In the genomic region with DNA sequence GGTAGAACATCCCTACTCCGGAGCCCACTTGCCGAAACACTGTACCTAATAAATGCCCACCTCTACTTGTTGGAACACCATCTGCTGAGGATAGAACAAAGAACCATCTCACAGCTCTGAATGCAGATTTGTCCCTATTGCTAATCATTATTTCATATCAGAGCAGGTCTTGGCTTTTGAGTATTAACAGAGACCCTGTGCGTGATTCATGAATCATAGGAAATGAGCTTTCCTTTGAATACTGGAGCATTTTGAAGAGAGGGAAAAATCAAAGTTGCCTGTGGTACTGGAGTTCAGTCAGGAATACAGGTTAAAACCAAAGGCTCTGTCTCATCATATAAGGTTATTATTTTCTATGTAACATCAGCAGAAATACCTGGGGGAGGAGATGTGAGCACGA, we compare ENCODE assay signal across 18 cellular contexts.
DNase-seq lines count a peak whose midpoint lies in the region; ATAC-seq, FAIRE-seq and TF ChIP-seq lines count a peak whose summit lies in the region.
"Had no signal": no experiment of that assay in that cellular context is flagged by ENCODE, and none has a peak within 500 bp of the region (broad histone marks: within the 10 kb centered on the region; RNA-seq: fewer than 3 reads in every experiment).

No MANE protein-coding gene starts in this region.

- 0 out of 3 replicates have a peak, but pooled peaks have one; percentile 6 for ATAC-seq in RWPE2 (ENCODE audit: low read depth)
- ATAC-seq: CD8-positive, alpha-beta T cell; GM12878 had no signal

- H3K9me3 Mint-ChIP-seq in astrocyte (ENCODE audit: unreplicated experiment): peaks cover 11% of the 10 kb centered on the region

- TF ChIP-seq CTCF in RWPE2 (IDR thresholded peaks at IDR 0.05; ENCODE audit: poor library complexity, severe bottlenecking) (no peak), astrocyte (IDR thresholded peaks at IDR 0.05; ENCODE audit: insufficient read depth, low read depth, low read length) (no peak), prostate gland (IDR thresholded peaks at IDR 0.05) (no peak)

- WGBS in mesenchymal stem cell: 75% methylated on average over 3 of the region's 4 CpGs
- WGBS in prostate gland: 95% methylated on average over 4 of the region's 4 CpGs

- H3K27ac Mint-ChIP-seq in astrocyte (ENCODE audit: unreplicated experiment): peak overlapping the region; percentile 69
- H3K27ac Mint-ChIP-seq: B cell; CD8-positive, alpha-beta T cell; IgD-negative memory B cell had no signal

- H3K18ac ChIP-seq in mesenchymal stem cell (ENCODE audit: low read depth in 1 of 2, low read length in 2 of 2): peak overlapping the region in 1 of 2 experiments; percentile 3

- intact Hi-C loops in prostate gland (cut with DNase I): no loop called here

- H3K36me3 ChIP-seq in RWPE2 (ENCODE audit: low read depth) (no peaks in the 10 kb centered on the region), astrocyte (ENCODE audit: insufficient read depth, low read length) (no peaks in the 10 kb centered on the region), mesenchymal stem cell (ENCODE audit: control insufficient read depth in 1 of 2, insufficient read depth in 2 of 2, low read depth in 1 of 2, low read length in 2 of 2) (no peaks in the 10 kb centered on the region), prostate gland (no peaks in the 10 kb centered on the region)
- H3K36me3 ChIP-seq: BLaER1 treated with 17β-estradiol and CSF1 and Interleukin-3, amounts not matched to agents 10 nM and 100 nM; HAP-1 had no signal

- no peak overlapping the region for H3K4ac ChIP-seq in mesenchymal stem cell (ENCODE audit: low read depth in 1 of 2, low read length in 2 of 2)

- DNase-seq in HT1080 (ENCODE audit: low read depth): peak; percentile 62
- no peak for DNase-seq in RWPE2 (ENCODE audit: low spot score)
- DNase-seq in astrocyte (ENCODE audit: low read depth): no peak
- DNase-seq in mesenchymal stem cell: no peak
- no peak for DNase-seq in SKM-1 (lab: John Stamatoyannopoulos, UW; ENCODE audit: unreplicated experiment)
- DNase-seq in prostate gland (ENCODE audit: low spot score): no peak
- no peak for DNase-seq in SW 1271 (lab: John Stamatoyannopoulos, UW)
- DNase-seq: Calu3; CD8-positive, alpha-beta T cell; DMS79 treated with DMSO at 0.1 percent for 48 hours had no signal

- no peak overlapping the region for H4K91ac ChIP-seq in mesenchymal stem cell (ENCODE audit: low read length)

- H2AK5ac ChIP-seq in mesenchymal stem cell (ENCODE audit: low read length, severe bottlenecking): no peak overlapping the region

- H3K14ac ChIP-seq in mesenchymal stem cell (ENCODE audit: low read length in 2 of 2): no peak overlapping the region

- no peaks in the 10 kb centered on the region for H3K79me2 ChIP-seq in astrocyte (ENCODE audit: insufficient read depth, low read length)

- H4K8ac ChIP-seq in mesenchymal stem cell (ENCODE audit: low read length): peak overlapping the region; percentile 60

- H3K9ac ChIP-seq in astrocyte (ENCODE audit: low read length): no peak overlapping the region
- no peak overlapping the region for H3K9ac ChIP-seq in mesenchymal stem cell (ENCODE audit: low read length)
- H3K9ac ChIP-seq: BLaER1 treated with 17β-estradiol and CSF1 and Interleukin-3, amounts not matched to agents 10 nM and 100 nM; GM23248 had no signal

- H3K4me1 Mint-ChIP-seq in astrocyte (ENCODE audit: low read depth, unreplicated experiment): peaks cover 47% of the 10 kb centered on the region
- H3K4me1 Mint-ChIP-seq: B cell, IgD-negative memory B cell had no signal

- no peaks in the 10 kb centered on the region for H3K27me3 Mint-ChIP-seq in astrocyte (ENCODE audit: low read depth, unreplicated experiment)
- H3K27me3 Mint-ChIP-seq: B cell, IgD-negative memory B cell had no signal

- H3K4me3 ChIP-seq in RWPE2 (ENCODE audit: severe bottlenecking) (no peak overlapping the region), astrocyte (ENCODE audit: insufficient read depth, low read depth, low read length) (no peak overlapping the region), mesenchymal stem cell (ENCODE audit: insufficient read depth in 1 of 2, low read depth in 1 of 2, low read length in 2 of 2) (no peak overlapping the region), prostate gland (no peak overlapping the region)
- H3K4me3 ChIP-seq: BLaER1 treated with 17β-estradiol and CSF1 and Interleukin-3, amounts not matched to agents 10 nM and 100 nM; GM12878; GM23248; HAP-1 had no signal

- peak overlapping the region; percentile 97 for H3K27ac ChIP-seq in RWPE2 (ENCODE audit: poor library complexity, severe bottlenecking)
- peak overlapping the region; percentile 37 for H3K27ac ChIP-seq in astrocyte (ENCODE audit: low read depth, low read length)
- no peak overlapping the region for H3K27ac ChIP-seq in mesenchymal stem cell (ENCODE audit: low read length, poor library complexity, severe bottlenecking)
- H3K27ac ChIP-seq in prostate gland: no peak overlapping the region
- H3K27ac ChIP-seq: BLaER1 treated with 17β-estradiol and CSF1 and Interleukin-3, amounts not matched to agents 10 nM and 100 nM; HL-60 had no signal

- H2AFZ ChIP-seq in astrocyte (ENCODE audit: low read depth, low read length) (no peak overlapping the region), mesenchymal stem cell (ENCODE audit: low read depth, low read length) (no peak overlapping the region)
- H2AFZ ChIP-seq: GM23248 had no signal

- no peak for TF ChIP-seq POLR2A in prostate gland (IDR thresholded peaks at IDR 0.05)

- no peak overlapping the region for H2BK5ac ChIP-seq in mesenchymal stem cell (ENCODE audit: low read depth, low read length, poor library complexity, severe bottlenecking)

- no peak overlapping the region for H3K23ac ChIP-seq in mesenchymal stem cell (ENCODE audit: low read length in 2 of 2)

- H3K27me3 ChIP-seq in RWPE2 (ENCODE audit: insufficient read depth, poor library complexity, severe bottlenecking) (no peaks in the 10 kb centered on the region), astrocyte (ENCODE audit: insufficient read depth, low read length) (no peaks in the 10 kb centered on the region), mesenchymal stem cell (ENCODE audit: control insufficient read depth in 1 of 2, insufficient read depth in 1 of 2, low read length in 2 of 2) (no peaks in the 10 kb centered on the region), prostate gland (replicated peaks; ENCODE audit: insufficient read depth) (no peaks in the 10 kb centered on the region)
- H3K27me3 ChIP-seq: BLaER1 treated with 17β-estradiol and CSF1 and Interleukin-3, amounts not matched to agents 10 nM and 100 nM had no signal

- peak overlapping the region in 1 of 2 experiments; percentile 63 for H2BK12ac ChIP-seq in mesenchymal stem cell (ENCODE audit: low read length in 2 of 2)

- H3K4me3 Mint-ChIP-seq in astrocyte (ENCODE audit: unreplicated experiment): no peak overlapping the region
- H3K4me3 Mint-ChIP-seq: B cell; CD8-positive, alpha-beta T cell had no signal

- peaks cover 53% of the 10 kb centered on the region for H3K4me1 ChIP-seq in RWPE2 (ENCODE audit: insufficient read depth, poor library complexity, severe bottlenecking)
- H3K4me1 ChIP-seq in astrocyte (ENCODE audit: insufficient read depth, low read length): peaks cover 26% of the 10 kb centered on the region
- H3K4me1 ChIP-seq in mesenchymal stem cell (ENCODE audit: control insufficient read depth, insufficient read depth, low read depth, low read length): no peaks in the 10 kb centered on the region
- H3K4me1 ChIP-seq in prostate gland (replicated peaks): no peaks in the 10 kb centered on the region
- H3K4me1 ChIP-seq: HAP-1 had no signal

- peaks cover 2% of the 10 kb centered on the region for H3K36me3 Mint-ChIP-seq in astrocyte (ENCODE audit: low read depth, unreplicated experiment)
- H3K36me3 Mint-ChIP-seq: CD8-positive, alpha-beta T cell; IgD-negative memory B cell had no signal

- no peak overlapping the region for H2BK15ac ChIP-seq in mesenchymal stem cell (ENCODE audit: low read depth, poor library complexity, severe bottlenecking)

- H4K20me1 ChIP-seq in astrocyte (ENCODE audit: insufficient read depth, low read length): no peaks in the 10 kb centered on the region
- H4K20me1 ChIP-seq: BLaER1 treated with 17β-estradiol and CSF1 and Interleukin-3, amounts not matched to agents 10 nM and 100 nM had no signal

- H3K4me2 ChIP-seq in astrocyte (ENCODE audit: low read length) (no peak overlapping the region), mesenchymal stem cell (ENCODE audit: low read length, poor library complexity, severe bottlenecking) (no peak overlapping the region)

- no peaks in the 10 kb centered on the region for H3K79me1 ChIP-seq in mesenchymal stem cell (replicated peaks; ENCODE audit: low read length, poor library complexity, severe bottlenecking)

- H2BK120ac ChIP-seq in mesenchymal stem cell (ENCODE audit: low read depth, low read length): no peak overlapping the region

- no peak for FAIRE-seq in astrocyte (lab: Jason Lieb, UNC)
- FAIRE-seq: GM12878, HTR-8/SVneo had no signal

- no peaks in the 10 kb centered on the region for H3K9me3 ChIP-seq in RWPE2 (ENCODE audit: severe bottlenecking)
- H3K9me3 ChIP-seq in astrocyte (ENCODE audit: insufficient read depth, low read depth, low read length): no peaks in the 10 kb centered on the region
- H3K9me3 ChIP-seq in mesenchymal stem cell (ENCODE audit: control insufficient read depth, low read length): no peaks in the 10 kb centered on the region
- no peaks in the 10 kb centered on the region for H3K9me3 ChIP-seq in prostate gland
- H3K9me3 ChIP-seq: HAP-1 had no signal

Comparison
In these comparisons a context has a peak if more than half of its experiments do, and no peak if none do; other contexts are left out.
1. H3K27ac ChIP-seq: peak in RWPE2 (single experiment) and astrocyte (single experiment); none in mesenchymal stem cell (single experiment) and prostate gland (0 of 2).